In the genomic region with DNA sequence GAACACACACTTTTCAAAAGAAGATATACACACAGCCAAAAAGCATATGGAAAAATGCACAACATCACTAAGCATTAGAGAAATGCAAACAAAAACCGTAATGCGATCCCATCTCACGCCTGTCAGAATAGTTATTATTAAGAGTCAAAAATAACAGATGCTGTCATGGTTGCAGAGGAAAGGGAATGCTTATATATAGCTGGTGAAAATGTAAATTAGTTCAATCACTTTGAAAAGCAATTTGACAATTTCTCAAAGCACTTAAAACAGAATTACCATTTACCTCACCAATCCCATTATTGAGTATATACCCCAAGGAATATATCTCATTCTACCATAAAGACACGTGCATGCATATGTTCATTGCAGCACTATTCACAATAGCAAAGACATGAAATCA, we compare ENCODE assay signal across 17 cellular contexts.
DNase-seq lines count a peak whose midpoint lies in the region; TF ChIP-seq lines count a peak whose summit lies in the region.
"Had no signal": no experiment of that assay in that cellular context is flagged by ENCODE, and none has a peak within 500 bp of the region (broad histone marks: within the 10 kb centered on the region; RNA-seq: fewer than 3 reads in every experiment).

No MANE protein-coding gene starts in this region.

- TF ChIP-seq CTCF in neural cell (IDR thresholded peaks at IDR 0.05; ENCODE audit: poor library complexity, severe bottlenecking) (no peak), hepatocyte (IDR thresholded peaks at IDR 0.05; ENCODE audit: poor library complexity) (no peak)

- H3K4me3 ChIP-seq in neural cell (ENCODE audit: low read length) = peak overlapping the region; percentile 24
- no peak overlapping the region for H3K4me3 ChIP-seq in hepatocyte
- H3K4me3 ChIP-seq: A549; BLaER1 treated with 17β-estradiol and CSF1 and Interleukin-3, amounts not matched to agents 10 nM and 100 nM had no signal

- peak; percentile 94 for TF ChIP-seq EP300 in neural cell (conservative IDR thresholded peaks at IDR 0.05; ENCODE audit: poor library complexity, severe bottlenecking)

- H3K79me2 ChIP-seq in neural cell (replicated peaks; ENCODE audit: insufficient read depth, low read length) (no peaks in the 10 kb centered on the region), hepatocyte (no peaks in the 10 kb centered on the region)

- H3K4me2 ChIP-seq in neural cell (ENCODE audit: low read length) (no peak overlapping the region), hepatocyte (no peak overlapping the region)
- H3K4me2 ChIP-seq: A549; BLaER1 treated with 17β-estradiol and CSF1 and Interleukin-3, amounts not matched to agents 10 nM and 100 nM had no signal

- DNase-seq in DMS53 (lab: John Stamatoyannopoulos, UW) (peak; percentile 42), DMS53 treated with DMSO at 0.1 percent for 48 hours (lab: John Stamatoyannopoulos, UW; ENCODE audit: unreplicated experiment) (no peak), NCI-H748 (lab: John Stamatoyannopoulos, UW; ENCODE audit: unreplicated experiment) (peak; percentile 38), NCI-H748 treated with DMSO at 0.1 percent for 48 hours (lab: John Stamatoyannopoulos, UW) (no peak), hepatocyte (ENCODE audit: low spot score) (no peak)
- DNase-seq: AML-193; Caco-2; Calu3; CD4-positive, alpha-beta T cell; CD8-positive, alpha-beta T cell; DMS79 treated with DMSO at 0.1 percent for 48 hours; GF-D8 had no signal

- H3K27me3 ChIP-seq in neural cell (ENCODE audit: insufficient read depth, low read depth, low read length) = no peaks in the 10 kb centered on the region
- no peaks in the 10 kb centered on the region for H3K27me3 ChIP-seq in hepatocyte
- H3K27me3 ChIP-seq: BLaER1 treated with 17β-estradiol and CSF1 and Interleukin-3, amounts not matched to agents 10 nM and 100 nM had no signal

- peak overlapping the region; percentile 70 for H3K27ac ChIP-seq in neural cell (ENCODE audit: low read length)
- no peak overlapping the region for H3K27ac ChIP-seq in hepatocyte
- H3K27ac ChIP-seq: 22Rv1; A549; BLaER1 treated with 17β-estradiol and CSF1 and Interleukin-3, amounts not matched to agents 10 nM and 100 nM; C4-2B had no signal

- no peaks in the 10 kb centered on the region for H3F3A ChIP-seq in neural cell (ENCODE audit: insufficient read depth, low read length, poor library complexity, severe bottlenecking)

- H3K9me2 ChIP-seq in neural cell (ENCODE audit: insufficient read depth, low read length) = no peaks in the 10 kb centered on the region
- no peaks in the 10 kb centered on the region for H3K9me2 ChIP-seq in hepatocyte (replicated peaks; ENCODE audit: insufficient read depth)

- 84% methylated on average over 4 of the region's 4 CpGs for WGBS in hepatocyte (ENCODE audit: low lambda C conversion rate, missing lambda C conversion rate)

- no peaks in the 10 kb centered on the region for H3K9me3 ChIP-seq in neural cell (ENCODE audit: low read length)
- H3K9me3 ChIP-seq in hepatocyte (ENCODE audit: low read depth) = no peaks in the 10 kb centered on the region
- H3K9me3 ChIP-seq: A549; BLaER1 treated with 17β-estradiol and CSF1 and Interleukin-3, amounts not matched to agents 10 nM and 100 nM; Caco-2 had no signal

- TF ChIP-seq RAD21 in neural cell (conservative IDR thresholded peaks at IDR 0.05) = no peak

- H2AFZ ChIP-seq in neural cell (ENCODE audit: low read depth, low read length) (no peak overlapping the region), hepatocyte (no peak overlapping the region)

- no peak overlapping the region for H3K9ac ChIP-seq in neural cell (ENCODE audit: low read length)
- H3K9ac ChIP-seq: BLaER1 treated with 17β-estradiol and CSF1 and Interleukin-3, amounts not matched to agents 10 nM and 100 nM had no signal

- H4K20me1 ChIP-seq in neural cell (ENCODE audit: insufficient read depth) (no peaks in the 10 kb centered on the region), hepatocyte (ENCODE audit: insufficient read depth, poor library complexity, severe bottlenecking) (no peaks in the 10 kb centered on the region)
- H4K20me1 ChIP-seq: BLaER1 treated with 17β-estradiol and CSF1 and Interleukin-3, amounts not matched to agents 10 nM and 100 nM had no signal

- H3K36me3 ChIP-seq in neural cell (ENCODE audit: insufficient read depth, low read length) = no peaks in the 10 kb centered on the region
- H3K36me3 ChIP-seq in hepatocyte (replicated peaks; ENCODE audit: insufficient read depth, low read depth) = no peaks in the 10 kb centered on the region
- H3K36me3 ChIP-seq: BLaER1 treated with 17β-estradiol and CSF1 and Interleukin-3, amounts not matched to agents 10 nM and 100 nM had no signal

- no peaks in the 10 kb centered on the region for H3K4me1 ChIP-seq in hepatocyte (ENCODE audit: insufficient read depth)
- H3K4me1 ChIP-seq: A549; BLaER1 treated with 17β-estradiol and CSF1 and Interleukin-3, amounts not matched to agents 10 nM and 100 nM; Caco-2 had no signal

TF ChIP-seq in neural cell, 6 proteins besides CTCF, POLR2A, EP300 and RAD21:
- TF ChIP-seq EZH2 (IDR thresholded peaks at IDR 0.05; ENCODE audit: borderline replicate concordance, insufficient read depth, low read length, poor library complexity, severe bottlenecking) (no peak), POLR2AphosphoS5 (IDR thresholded peaks at IDR 0.05) (peak; percentile 64), MXI1 (conservative IDR thresholded peaks at IDR 0.05; ENCODE audit: poor library complexity, severe bottlenecking) (no peak)

Comparison
In these comparisons a context has a peak if more than half of its experiments do, and no peak if none do; other contexts are left out.
1. DNase-seq: peak in DMS53 (single experiment) and NCI-H748 (single experiment); none in DMS53 treated with DMSO at 0.1 percent for 48 hours (single experiment), NCI-H748 treated with DMSO at 0.1 percent for 48 hours (single experiment) and hepatocyte (single experiment).